In the genomic region with DNA sequence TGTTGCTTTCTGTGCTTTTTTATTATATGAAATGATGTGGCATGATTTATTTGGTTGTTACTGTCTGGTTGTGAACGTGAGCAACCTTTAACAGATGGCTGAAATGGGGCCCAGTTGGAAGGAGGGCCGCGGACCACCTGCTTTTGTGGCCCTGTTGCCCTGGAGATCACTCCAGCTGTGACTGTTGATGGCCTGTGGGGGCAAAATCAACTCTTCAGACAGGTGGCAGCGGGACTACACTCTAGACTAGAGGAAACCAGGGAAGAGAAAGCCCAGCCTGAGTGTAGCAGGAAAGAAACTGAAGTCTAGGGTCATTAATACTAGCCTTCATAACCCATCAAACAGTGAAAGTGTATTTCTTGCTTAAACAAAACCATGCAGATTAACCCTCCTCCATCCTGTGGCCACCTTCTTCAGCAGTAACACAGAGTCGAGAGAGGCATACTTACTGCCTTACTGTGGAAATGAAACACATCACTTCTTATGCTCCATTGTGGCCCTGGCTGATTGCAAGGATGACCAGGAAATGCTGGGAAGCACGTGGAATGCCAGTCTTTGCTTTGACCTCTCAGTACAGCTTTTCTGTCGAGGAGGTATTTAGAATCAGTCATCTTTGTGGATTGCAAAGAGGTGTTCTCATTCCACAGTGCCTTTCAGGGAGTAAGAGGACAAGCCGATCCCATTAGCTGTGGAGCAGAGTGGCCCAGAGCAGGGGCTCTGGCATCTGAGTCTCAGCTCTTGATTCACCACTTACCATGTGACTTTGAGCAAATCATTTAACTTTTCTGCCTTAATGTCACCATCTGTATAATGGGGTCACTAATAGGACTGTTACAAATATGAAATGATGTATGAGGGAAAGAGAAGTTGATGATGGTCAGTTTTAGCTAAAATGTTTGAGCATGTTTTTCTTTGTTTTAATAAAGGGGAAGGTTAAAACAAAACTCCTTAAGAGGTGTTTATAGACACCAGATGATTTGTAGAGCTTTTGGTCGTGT, we compare ENCODE assay signal across 11 cellular contexts.
DNase-seq lines count a peak whose midpoint lies in the region; ATAC-seq, FAIRE-seq and TF ChIP-seq lines count a peak whose summit lies in the region.
"Had no signal": no experiment of that assay in that cellular context is flagged by ENCODE, and none has a peak within 500 bp of the region (broad histone marks: within the 10 kb centered on the region; RNA-seq: fewer than 3 reads in every experiment).

No MANE protein-coding gene starts in this region.

- H3K9me3 Mint-ChIP-seq in astrocyte (ENCODE audit: unreplicated experiment) = no peaks in the 10 kb centered on the region
- H3K9me3 Mint-ChIP-seq in neural progenitor cell = no peaks in the 10 kb centered on the region
- no peaks in the 10 kb centered on the region for H3K9me3 Mint-ChIP-seq in stimulated activated naive CD8-positive, alpha-beta T cell treated with anti-CD3 and anti-CD28 coated beads, Interleukin-15, amount 100 ng/mL, for 72 hours

- H3K4me1 ChIP-seq in astrocyte (ENCODE audit: insufficient read depth, low read length) = peaks cover 71% of the 10 kb centered on the region
- peaks cover 40% of the 10 kb centered on the region for H3K4me1 ChIP-seq in neural progenitor cell
- peaks cover 7 to 42% of the 10 kb centered on the region in 2 donors for H3K4me1 ChIP-seq in left lung

- H3K27ac Mint-ChIP-seq in astrocyte (ENCODE audit: unreplicated experiment) = peak overlapping the region; percentile 4
- peak overlapping the region; percentile 65 for H3K27ac Mint-ChIP-seq in neural progenitor cell
- no peak overlapping the region for H3K27ac Mint-ChIP-seq in stimulated activated naive CD8-positive, alpha-beta T cell treated with anti-CD3 and anti-CD28 coated beads, Interleukin-15, amount 100 ng/mL, for 72 hours

- H3K36me3 Mint-ChIP-seq in astrocyte (ENCODE audit: low read depth, unreplicated experiment) (no peaks in the 10 kb centered on the region), neural progenitor cell (no peaks in the 10 kb centered on the region)

- no peak overlapping the region for H3K9ac ChIP-seq in astrocyte (ENCODE audit: low read length)
- H3K9ac ChIP-seq in neural progenitor cell = no peak overlapping the region

- no peak overlapping the region for H2AFZ ChIP-seq in astrocyte (ENCODE audit: low read depth, low read length)
- H2AFZ ChIP-seq in neural progenitor cell (replicated peaks) = no peak overlapping the region

- H3K4me1 Mint-ChIP-seq in astrocyte (ENCODE audit: low read depth, unreplicated experiment) (peaks cover 66% of the 10 kb centered on the region), neural progenitor cell (peaks cover 63% of the 10 kb centered on the region)
- peaks cover 10% of the 10 kb centered on the region for H3K4me1 Mint-ChIP-seq in stimulated activated naive CD8-positive, alpha-beta T cell treated with anti-CD3 and anti-CD28 coated beads, Interleukin-15, amount 100 ng/mL, for 72 hours

- no peaks in the 10 kb centered on the region for H3K9me3 ChIP-seq in astrocyte (ENCODE audit: insufficient read depth, low read depth, low read length)
- no peaks in the 10 kb centered on the region for H3K9me3 ChIP-seq in neural progenitor cell (ENCODE audit: low read depth)
- no peaks in the 10 kb centered on the region for H3K9me3 ChIP-seq in left lung
- H3K9me3 ChIP-seq: right lobe of liver had no signal

- H3K4me3 Mint-ChIP-seq in astrocyte (ENCODE audit: unreplicated experiment) = no peak overlapping the region
- H3K4me3 Mint-ChIP-seq in neural progenitor cell = no peak overlapping the region
- H3K4me3 Mint-ChIP-seq in stimulated activated naive CD8-positive, alpha-beta T cell treated with anti-CD3 and anti-CD28 coated beads, Interleukin-15, amount 100 ng/mL, for 72 hours = no peak overlapping the region

- H3K79me2 ChIP-seq in astrocyte (ENCODE audit: insufficient read depth, low read length) (peaks cover 84% of the 10 kb centered on the region), neural progenitor cell (ENCODE audit: low read depth) (peaks cover 81% of the 10 kb centered on the region)

- TF ChIP-seq CTCF in astrocyte (IDR thresholded peaks at IDR 0.05; ENCODE audit: insufficient read depth, low read depth, low read length) = no peak
- no peak for TF ChIP-seq CTCF in neural progenitor cell (IDR thresholded peaks at IDR 0.05)
- no peak for TF ChIP-seq CTCF in left lung (IDR thresholded peaks at IDR 0.05)

- H3K27me3 Mint-ChIP-seq in astrocyte (ENCODE audit: low read depth, unreplicated experiment) (no peaks in the 10 kb centered on the region), neural progenitor cell (ENCODE audit: insufficient read depth, low read depth) (peaks cover 9% of the 10 kb centered on the region)
- no peaks in the 10 kb centered on the region for H3K27me3 Mint-ChIP-seq in stimulated activated naive CD8-positive, alpha-beta T cell treated with anti-CD3 and anti-CD28 coated beads, Interleukin-15, amount 100 ng/mL, for 72 hours

- H3K4me2 ChIP-seq in astrocyte (ENCODE audit: low read length) (peak overlapping the region; percentile 6), neural progenitor cell (peak overlapping the region; percentile 4)

- H3K36me3 ChIP-seq in astrocyte (ENCODE audit: insufficient read depth, low read length) (no peaks in the 10 kb centered on the region), neural progenitor cell (no peaks in the 10 kb centered on the region), left lung (no peaks in the 10 kb centered on the region)
- H3K36me3 ChIP-seq: right lobe of liver had no signal

- FAIRE-seq in GM12891 (lab: Jason Lieb, UNC) (peak; percentile 26), astrocyte (lab: Jason Lieb, UNC) (no peak)

- no peak overlapping the region for H3K27ac ChIP-seq in astrocyte (ENCODE audit: low read depth, low read length)
- H3K27ac ChIP-seq in neural progenitor cell = no peak overlapping the region
- H3K27ac ChIP-seq in left lung = no peak overlapping the region
- H3K27ac ChIP-seq: right lobe of liver had no signal

- DNase-seq in GM12891 (ENCODE audit: insufficient read length, low spot score) (no peak), NCI-H1417 (lab: John Stamatoyannopoulos, UW) (peak; percentile 12 to 93 (median 76)), astrocyte (ENCODE audit: low read depth) (peak; percentile 51), neural progenitor cell (ENCODE audit: low spot score) (peak; percentile 36), DMS153 treated with DMSO at 0.1 percent for 48 hours (lab: John Stamatoyannopoulos, UW; ENCODE audit: unreplicated experiment) (no peak), left lung (no peak)
- DNase-seq in stimulated activated naive CD8-positive, alpha-beta T cell treated with anti-CD3 and anti-CD28 coated beads, Interleukin-15, amount 100 ng/mL, for 72 hours = no peak
- DNase-seq: NCI-H2029; right lobe of liver; stimulated activated CD8-positive, alpha-beta memory T cell treated with anti-CD3 and anti-CD28 coated beads, Interleukin-4, amount 100 ng/mL, for 48 hours had no signal

- peaks cover 18% of the 10 kb centered on the region for H3F3A ChIP-seq in neural progenitor cell (ENCODE audit: low read depth)

- H3K4me3 ChIP-seq in astrocyte (ENCODE audit: insufficient read depth, low read depth, low read length) (no peak overlapping the region), neural progenitor cell (no peak overlapping the region), left lung (no peak overlapping the region)
- H3K4me3 ChIP-seq: right lobe of liver had no signal

- no peaks in the 10 kb centered on the region for H3K27me3 ChIP-seq in astrocyte (ENCODE audit: insufficient read depth, low read length)
- H3K27me3 ChIP-seq in neural progenitor cell = no peaks in the 10 kb centered on the region
- no peaks in the 10 kb centered on the region for H3K27me3 ChIP-seq in left lung
- H3K27me3 ChIP-seq: right lobe of liver had no signal

- no peak for TF ChIP-seq POLR2A in GM12891 (IDR thresholded peaks at IDR 0.05; ENCODE audit: low read depth, low read length)

- intact Hi-C loops in left lung (cut with DNase I) = no loop called here

- H4K20me1 ChIP-seq in astrocyte (ENCODE audit: insufficient read depth, low read length) (peaks cover 14% of the 10 kb centered on the region), neural progenitor cell (ENCODE audit: low read depth) (peaks cover 61% of the 10 kb centered on the region)

- no peak for ATAC-seq in HG02759 (IDR thresholded peaks at IDR 0.05; ENCODE audit: unreplicated experiment)
- ATAC-seq in left lung = no peak
- ATAC-seq in stimulated activated naive CD8-positive, alpha-beta T cell treated with anti-CD3 and anti-CD28 coated beads, Interleukin-15, amount 100 ng/mL, for 72 hours = no peak

TF ChIP-seq in GM12891, 5 proteins besides CTCF, POLR2A, EP300 and RAD21:
- TF ChIP-seq PAX5 (IDR thresholded peaks at IDR 0.05; ENCODE audit: insufficient read depth, low read length, severe bottlenecking) (no peak), POU2F2 (IDR thresholded peaks at IDR 0.05; ENCODE audit: low read depth, low read length) (no peak), POLR2AphosphoS5 (IDR thresholded peaks at IDR 0.05; ENCODE audit: low read depth, low read length) (no peak), SPI1 (IDR thresholded peaks at IDR 0.05; ENCODE audit: low read depth, low read length) (no peak), TAF1 (IDR thresholded peaks at IDR 0.05; ENCODE audit: low read depth, low read length) (no peak)

Comparison
In these comparisons a context has a peak if more than half of its experiments do, and no peak if none do; other contexts are left out.
1. DNase-seq: peak in NCI-H1417 (3 of 3), astrocyte (single experiment) and neural progenitor cell (single experiment); none in GM12891 (single experiment), DMS153 treated with DMSO at 0.1 percent for 48 hours (single experiment), left lung (0 of 2) and stimulated activated naive CD8-positive, alpha-beta T cell treated with anti-CD3 and anti-CD28 coated beads, Interleukin-15, amount 100 ng/mL, for 72 hours (0 of 2).
2. H3K27ac Mint-ChIP-seq: peak in astrocyte (single experiment) and neural progenitor cell (single experiment); none in stimulated activated naive CD8-positive, alpha-beta T cell treated with anti-CD3 and anti-CD28 coated beads, Interleukin-15, amount 100 ng/mL, for 72 hours (0 of 2).